ENCODE assay signal across 1 cellular context in the genomic region with DNA sequence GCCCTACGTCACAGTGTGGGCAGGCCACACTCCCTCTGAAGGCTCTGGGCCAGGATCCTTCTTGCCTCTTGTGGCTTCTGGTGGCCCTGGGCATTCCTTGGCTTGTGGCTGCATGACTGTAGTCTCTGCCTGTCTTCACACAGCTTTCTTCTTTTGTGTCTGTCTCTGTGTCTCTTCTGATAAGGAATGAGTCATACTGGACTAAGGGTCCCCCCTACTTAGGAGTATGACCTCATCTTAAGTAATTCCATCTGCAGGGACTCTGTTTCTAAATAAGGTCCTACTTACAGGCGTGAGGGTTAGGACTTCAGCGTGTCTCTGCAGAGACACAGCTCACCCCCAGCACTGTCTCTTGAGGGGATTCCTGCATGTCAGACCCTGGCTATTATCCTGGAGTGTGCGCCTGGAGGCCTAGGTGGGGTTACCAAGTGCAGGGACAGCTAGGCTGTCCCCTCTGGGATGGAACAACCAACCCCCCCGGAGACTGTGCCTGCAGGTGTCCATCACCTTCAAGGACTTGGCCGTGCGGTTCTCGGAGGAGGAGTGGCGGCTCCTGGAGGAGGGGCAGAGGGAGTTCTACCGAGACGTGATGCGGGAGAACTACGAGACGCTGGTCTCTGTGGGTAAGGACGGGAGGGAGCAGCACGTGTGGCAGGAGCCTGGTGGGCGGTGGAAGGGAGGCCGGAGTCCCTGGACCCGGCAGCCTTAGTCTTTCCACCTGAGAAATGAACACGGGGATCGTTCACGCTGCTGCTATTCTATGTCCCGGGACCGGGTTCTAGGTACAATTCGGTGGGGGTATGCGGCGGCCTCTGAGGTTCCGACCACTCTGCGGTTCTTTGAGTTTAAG.
A peak's percentile ranks its signal among the peaks of the same experiment; 100 is the strongest.
TF ChIP-seq lines count a peak whose summit lies in the region.

No MANE protein-coding gene starts in this region.

TF ChIP-seq in K562, 482 proteins besides CTCF, POLR2A, EP300 and RAD21 (continued from another document and continues in another):
- TF ChIP-seq POLR3A (IDR thresholded peaks at IDR 0.05; ENCODE audit: borderline replicate concordance, extremely low read depth, insufficient read depth, insufficient read length) (no peak), PCBP2 (IDR thresholded peaks at IDR 0.05; ENCODE audit: low read depth, low read length, poor library complexity, severe bottlenecking) (no peak), ZBTB8A (IDR thresholded peaks at IDR 0.05; ENCODE audit: partially characterized antibody) (no peak), ZNF589 (CRISPR knock-in tag; IDR thresholded peaks at IDR 0.05; ENCODE audit: low read depth) (peak; percentile 87), SMARCA4 (IDR thresholded peaks at IDR 0.05) (peak; percentile 100), POLR2AphosphoS2 (IDR thresholded peaks at IDR 0.05; ENCODE audit: low read length) (no peak), POU5F1 (IDR thresholded peaks at IDR 0.05; ENCODE audit: borderline replicate concordance, low read depth, low read length, partially characterized antibody) (no peak), TEAD4 (IDR thresholded peaks at IDR 0.05; ENCODE audit: low read length) (peak; percentile 91), TEAD4 (CRISPR knock-in tag; IDR thresholded peaks at IDR 0.05; ENCODE audit: borderline replicate concordance) (no peak), CREM (IDR thresholded peaks at IDR 0.05; ENCODE audit: low read depth) (peak; percentile 92), ZNF76 (CRISPR knock-in tag; IDR thresholded peaks at IDR 0.05; ENCODE audit: borderline replicate concordance) (no peak), PHB2 (IDR thresholded peaks at IDR 0.05; ENCODE audit: low read depth) (no peak), CAMTA2 (CRISPR knock-in tag; conservative IDR thresholded peaks at IDR 0.05) (no peak), FOXP1 (CRISPR knock-in tag; IDR thresholded peaks at IDR 0.05) (peak; percentile 91; the same call in 1 of the 2 replicates), KLF1 (tag; IDR thresholded peaks at IDR 0.05) (no peak), SMC3 (conservative IDR thresholded peaks at IDR 0.05; ENCODE audit: insufficient read depth, low read depth, low read length) (no peak), RFX1 (IDR thresholded peaks at IDR 0.05) (no peak), EP400 (IDR thresholded peaks at IDR 0.05) (no peak; the same call in none of the 2 replicates), FOXA1 (IDR thresholded peaks at IDR 0.05; ENCODE audit: borderline replicate concordance) (no peak), PYGO2 (tag; IDR thresholded peaks at IDR 0.05) (no peak), JUN (IDR thresholded peaks at IDR 0.05; ENCODE audit: borderline replicate concordance, low read depth, low read length) (peak; percentile 100), JUN (CRISPR knock-in tag; IDR thresholded peaks at IDR 0.05; ENCODE audit: borderline replicate concordance) (peak; percentile 100), ZFPM2 (CRISPR knock-in tag; IDR thresholded peaks at IDR 0.05) (no peak), GABPB1 (CRISPR knock-in tag; IDR thresholded peaks at IDR 0.05) (peak; percentile 76; the same call in 1 of the 2 replicates), STAG1 (CRISPR knock-in tag; IDR thresholded peaks at IDR 0.05; ENCODE audit: borderline replicate concordance) (no peak; the same call in 1 of the 2 replicates), SMARCC2 (IDR thresholded peaks at IDR 0.05; ENCODE audit: low read depth) (peak; percentile 99), BRF1 (IDR thresholded peaks at IDR 0.05; ENCODE audit: borderline replicate concordance, extremely low read depth, insufficient read length) (no peak), ZNF134 (CRISPR knock-in tag; conservative IDR thresholded peaks at IDR 0.05) (no peak), ETV5 (CRISPR knock-in tag; IDR thresholded peaks at IDR 0.05; ENCODE audit: low read depth) (peak; percentile 62; the same call in 1 of the 2 replicates), ZNF41 (CRISPR knock-in tag; conservative IDR thresholded peaks at IDR 0.05) (no peak), XRCC5 (IDR thresholded peaks at IDR 0.05; ENCODE audit: low read depth, low read length) (no peak; the same call in 1 of the 2 replicates), HSF4 (CRISPR knock-in tag; IDR thresholded peaks at IDR 0.05; ENCODE audit: borderline replicate concordance) (no peak), CBFB (CRISPR knock-in tag; IDR thresholded peaks at IDR 0.05) (peak; percentile 80), PTTG1 (tag; IDR thresholded peaks at IDR 0.05; ENCODE audit: low read depth) (no peak), PML (IDR thresholded peaks at IDR 0.05; ENCODE audit: low read length) (peak; percentile 65; the same call in 1 of the 2 replicates), ZNF184 (CRISPR knock-in tag; IDR thresholded peaks at IDR 0.05) (no peak), SLC30A9 (CRISPR knock-in tag; IDR thresholded peaks at IDR 0.05) (no peak), NR2C2 (CRISPR knock-in tag; IDR thresholded peaks at IDR 0.05) (no peak), NR2C2 (tag; IDR thresholded peaks at IDR 0.05) (no peak), MECOM (CRISPR knock-in tag; IDR thresholded peaks at IDR 0.05) (peak; percentile 61; the same call in 1 of the 2 replicates), TFAM (CRISPR knock-in tag; conservative IDR thresholded peaks at IDR 0.05) (no peak), NR2F6 (CRISPR knock-in tag; IDR thresholded peaks at IDR 0.05) (no peak), SETDB1 (IDR thresholded peaks at IDR 0.05; ENCODE audit: low read length) (peak; percentile 93), HDAC8 (tag; IDR thresholded peaks at IDR 0.05) (0 out of 2 replicates have a peak, but pooled peaks have one; percentile 46), MYC (IDR thresholded peaks at IDR 0.05; ENCODE audit: low read depth, low read length) (peak; percentile 33), MYC (CRISPR knock-in tag; IDR thresholded peaks at IDR 0.05; ENCODE audit: borderline replicate concordance, low read depth) (0 out of 2 replicates have a peak, but pooled peaks have one; percentile 55), RB1 (IDR thresholded peaks at IDR 0.05; ENCODE audit: low read depth) (peak; percentile 82)
- TF ChIP-seq, protein P1, sequence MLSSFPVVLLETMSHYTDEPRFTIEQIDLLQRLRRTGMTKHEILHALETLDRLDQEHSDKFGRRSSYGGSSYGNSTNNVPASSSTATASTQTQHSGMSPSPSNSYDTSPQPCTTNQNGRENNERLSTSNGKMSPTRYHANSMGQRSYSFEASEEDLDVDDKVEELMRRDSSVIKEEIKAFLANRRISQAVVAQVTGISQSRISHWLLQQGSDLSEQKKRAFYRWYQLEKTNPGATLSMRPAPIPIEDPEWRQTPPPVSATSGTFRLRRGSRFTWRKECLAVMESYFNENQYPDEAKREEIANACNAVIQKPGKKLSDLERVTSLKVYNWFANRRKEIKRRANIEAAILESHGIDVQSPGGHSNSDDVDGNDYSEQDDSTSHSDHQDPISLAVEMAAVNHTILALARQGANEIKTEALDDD (IDR thresholded peaks at IDR 0.05): peak; percentile 40; the same call in 1 of the 2 replicates
- TF ChIP-seq, protein P2, sequence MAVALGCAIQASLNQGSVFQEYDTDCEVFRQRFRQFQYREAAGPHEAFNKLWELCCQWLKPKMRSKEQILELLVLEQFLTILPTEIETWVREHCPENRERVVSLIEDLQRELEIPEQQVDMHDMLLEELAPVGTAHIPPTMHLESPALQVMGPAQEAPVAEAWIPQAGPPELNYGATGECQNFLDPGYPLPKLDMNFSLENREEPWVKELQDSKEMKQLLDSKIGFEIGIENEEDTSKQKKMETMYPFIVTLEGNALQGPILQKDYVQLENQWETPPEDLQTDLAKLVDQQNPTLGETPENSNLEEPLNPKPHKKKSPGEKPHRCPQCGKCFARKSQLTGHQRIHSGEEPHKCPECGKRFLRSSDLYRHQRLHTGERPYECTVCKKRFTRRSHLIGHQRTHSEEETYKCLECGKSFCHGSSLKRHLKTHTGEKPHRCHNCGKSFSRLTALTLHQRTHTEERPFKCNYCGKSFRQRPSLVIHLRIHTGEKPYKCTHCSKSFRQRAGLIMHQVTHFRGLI (CRISPR knock-in tag; IDR thresholded peaks at IDR 0.05): no peak
- TF ChIP-seq, protein P3, sequence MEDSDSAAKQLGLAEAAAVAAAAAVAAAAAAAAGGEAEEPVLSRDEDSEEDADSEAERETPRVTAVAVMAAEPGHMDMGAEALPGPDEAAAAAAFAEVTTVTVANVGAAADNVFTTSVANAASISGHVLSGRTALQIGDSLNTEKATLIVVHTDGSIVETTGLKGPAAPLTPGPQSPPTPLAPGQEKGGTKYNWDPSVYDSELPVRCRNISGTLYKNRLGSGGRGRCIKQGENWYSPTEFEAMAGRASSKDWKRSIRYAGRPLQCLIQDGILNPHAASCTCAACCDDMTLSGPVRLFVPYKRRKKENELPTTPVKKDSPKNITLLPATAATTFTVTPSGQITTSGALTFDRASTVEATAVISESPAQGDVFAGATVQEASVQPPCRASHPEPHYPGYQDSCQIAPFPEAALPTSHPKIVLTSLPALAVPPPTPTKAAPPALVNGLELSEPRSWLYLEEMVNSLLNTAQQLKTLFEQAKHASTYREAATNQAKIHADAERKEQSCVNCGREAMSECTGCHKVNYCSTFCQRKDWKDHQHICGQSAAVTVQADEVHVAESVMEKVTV (CRISPR knock-in tag; IDR thresholded peaks at IDR 0.05): no peak
- TF ChIP-seq, protein P4, sequence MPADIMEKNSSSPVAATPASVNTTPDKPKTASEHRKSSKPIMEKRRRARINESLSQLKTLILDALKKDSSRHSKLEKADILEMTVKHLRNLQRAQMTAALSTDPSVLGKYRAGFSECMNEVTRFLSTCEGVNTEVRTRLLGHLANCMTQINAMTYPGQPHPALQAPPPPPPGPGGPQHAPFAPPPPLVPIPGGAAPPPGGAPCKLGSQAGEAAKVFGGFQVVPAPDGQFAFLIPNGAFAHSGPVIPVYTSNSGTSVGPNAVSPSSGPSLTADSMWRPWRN (IDR thresholded peaks at IDR 0.05; ENCODE audit: low read depth): peak; percentile 66; the same call in 1 of the 2 replicates
- TF ChIP-seq, protein P5, sequence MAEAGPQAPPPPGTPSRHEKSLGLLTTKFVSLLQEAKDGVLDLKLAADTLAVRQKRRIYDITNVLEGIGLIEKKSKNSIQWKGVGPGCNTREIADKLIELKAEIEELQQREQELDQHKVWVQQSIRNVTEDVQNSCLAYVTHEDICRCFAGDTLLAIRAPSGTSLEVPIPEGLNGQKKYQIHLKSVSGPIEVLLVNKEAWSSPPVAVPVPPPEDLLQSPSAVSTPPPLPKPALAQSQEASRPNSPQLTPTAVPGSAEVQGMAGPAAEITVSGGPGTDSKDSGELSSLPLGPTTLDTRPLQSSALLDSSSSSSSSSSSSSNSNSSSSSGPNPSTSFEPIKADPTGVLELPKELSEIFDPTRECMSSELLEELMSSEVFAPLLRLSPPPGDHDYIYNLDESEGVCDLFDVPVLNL (CRISPR knock-in tag; IDR thresholded peaks at IDR 0.05; ENCODE audit: low read depth): no peak
- TF ChIP-seq, protein P6, sequence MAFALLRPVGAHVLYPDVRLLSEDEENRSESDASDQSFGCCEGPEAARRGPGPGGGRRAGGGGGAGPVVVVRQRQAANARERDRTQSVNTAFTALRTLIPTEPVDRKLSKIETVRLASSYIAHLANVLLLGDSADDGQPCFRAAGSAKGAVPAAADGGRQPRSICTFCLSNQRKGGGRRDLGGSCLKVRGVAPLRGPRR (CRISPR knock-in tag; IDR thresholded peaks at IDR 0.05): no peak
- TF ChIP-seq, protein P7, sequence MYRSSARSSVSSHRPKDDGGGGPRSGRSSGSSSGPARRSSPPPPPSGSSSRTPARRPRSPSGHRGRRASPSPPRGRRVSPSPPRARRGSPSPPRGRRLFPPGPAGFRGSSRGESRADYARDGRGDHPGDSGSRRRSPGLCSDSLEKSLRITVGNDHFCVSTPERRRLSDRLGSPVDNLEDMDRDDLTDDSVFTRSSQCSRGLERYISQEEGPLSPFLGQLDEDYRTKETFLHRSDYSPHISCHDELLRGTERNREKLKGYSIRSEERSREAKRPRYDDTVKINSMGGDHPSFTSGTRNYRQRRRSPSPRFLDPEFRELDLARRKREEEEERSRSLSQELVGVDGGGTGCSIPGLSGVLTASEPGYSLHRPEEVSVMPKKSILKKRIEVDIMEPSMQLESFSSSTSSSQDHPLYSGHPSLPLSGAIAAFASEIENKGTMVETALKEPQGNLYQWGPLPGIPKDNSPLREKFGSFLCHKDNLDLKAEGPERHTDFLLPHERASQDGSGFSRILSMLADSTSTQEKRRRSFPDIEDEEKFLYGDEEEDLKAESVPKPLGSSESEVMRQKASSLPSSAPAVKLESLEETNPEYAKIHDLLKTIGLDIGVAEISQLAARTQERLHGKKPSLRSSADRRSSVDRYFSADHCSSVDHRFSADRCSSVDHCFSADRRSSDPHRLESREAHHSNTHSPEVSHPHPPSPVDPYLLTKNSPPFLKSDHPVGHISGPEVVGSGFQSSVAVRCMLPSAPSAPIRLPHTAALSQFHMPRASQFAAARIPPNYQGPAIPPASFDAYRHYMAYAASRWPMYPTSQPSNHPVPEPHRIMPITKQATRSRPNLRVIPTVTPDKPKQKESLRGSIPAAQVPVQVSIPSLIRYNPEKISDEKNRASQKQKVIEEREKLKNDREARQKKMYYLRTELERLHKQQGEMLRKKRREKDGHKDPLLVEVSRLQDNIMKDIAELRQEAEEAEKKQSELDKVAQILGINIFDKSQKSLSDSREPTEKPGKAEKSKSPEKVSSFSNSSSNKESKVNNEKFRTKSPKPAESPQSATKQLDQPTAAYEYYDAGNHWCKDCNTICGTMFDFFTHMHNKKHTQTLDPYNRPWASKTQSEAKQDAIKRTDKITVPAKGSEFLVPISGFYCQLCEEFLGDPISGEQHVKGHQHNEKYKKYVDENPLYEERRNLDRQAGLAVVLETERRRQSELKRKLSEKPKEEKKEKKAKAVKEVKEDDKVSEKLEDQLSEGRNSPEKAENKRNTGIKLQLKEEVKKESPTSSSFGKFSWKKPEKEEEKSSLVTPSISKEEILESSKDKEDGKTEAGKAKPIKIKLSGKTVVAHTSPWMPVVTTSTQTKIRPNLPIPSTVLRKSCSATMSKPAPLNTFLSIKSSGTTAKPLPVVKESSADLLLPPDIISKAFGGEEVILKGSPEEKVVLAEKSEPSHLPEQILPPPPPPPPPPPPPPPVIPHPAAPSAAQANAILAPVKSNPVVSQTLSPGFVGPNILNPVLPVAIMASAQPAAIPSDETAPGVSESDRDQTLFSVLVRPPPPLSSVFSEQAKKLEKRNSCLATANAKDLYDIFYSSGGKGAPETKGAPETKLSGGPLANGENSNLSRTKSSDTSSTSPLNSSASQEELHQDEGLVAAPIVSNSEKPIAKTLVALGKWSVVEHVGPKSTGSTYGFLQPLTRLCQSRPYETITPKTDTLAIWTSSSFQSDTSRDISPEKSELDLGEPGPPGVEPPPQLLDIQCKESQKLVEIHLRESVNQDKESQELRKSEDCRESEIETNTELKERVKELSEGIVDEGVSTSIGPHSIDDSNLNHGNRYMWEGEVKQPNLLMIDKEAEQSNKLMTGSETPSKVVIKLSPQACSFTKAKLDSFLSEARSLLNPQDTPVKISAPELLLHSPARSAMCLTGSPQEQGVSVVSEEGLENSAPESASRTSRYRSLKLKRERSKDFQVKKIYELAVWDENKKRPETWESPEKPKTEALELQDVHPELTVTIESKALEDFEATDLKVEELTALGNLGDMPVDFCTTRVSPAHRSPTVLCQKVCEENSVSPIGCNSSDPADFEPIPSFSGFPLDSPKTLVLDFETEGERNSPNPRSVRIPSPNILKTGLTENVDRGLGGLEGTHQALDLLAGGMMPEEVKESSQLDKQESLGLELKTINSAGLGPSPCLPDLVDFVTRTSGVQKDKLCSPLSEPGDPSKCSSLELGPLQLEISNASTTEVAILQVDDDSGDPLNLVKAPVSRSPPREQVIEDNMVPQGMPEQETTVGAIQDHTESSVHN (IDR thresholded peaks at IDR 0.05; ENCODE audit: borderline replicate concordance in 1 of 2, low read depth in 1 of 2): peak in 1 of 2 experiments; percentile 96; a peak in 2 of 4 replicates
